9 cellular contexts compared by ENCODE assay signal in the genomic region with DNA sequence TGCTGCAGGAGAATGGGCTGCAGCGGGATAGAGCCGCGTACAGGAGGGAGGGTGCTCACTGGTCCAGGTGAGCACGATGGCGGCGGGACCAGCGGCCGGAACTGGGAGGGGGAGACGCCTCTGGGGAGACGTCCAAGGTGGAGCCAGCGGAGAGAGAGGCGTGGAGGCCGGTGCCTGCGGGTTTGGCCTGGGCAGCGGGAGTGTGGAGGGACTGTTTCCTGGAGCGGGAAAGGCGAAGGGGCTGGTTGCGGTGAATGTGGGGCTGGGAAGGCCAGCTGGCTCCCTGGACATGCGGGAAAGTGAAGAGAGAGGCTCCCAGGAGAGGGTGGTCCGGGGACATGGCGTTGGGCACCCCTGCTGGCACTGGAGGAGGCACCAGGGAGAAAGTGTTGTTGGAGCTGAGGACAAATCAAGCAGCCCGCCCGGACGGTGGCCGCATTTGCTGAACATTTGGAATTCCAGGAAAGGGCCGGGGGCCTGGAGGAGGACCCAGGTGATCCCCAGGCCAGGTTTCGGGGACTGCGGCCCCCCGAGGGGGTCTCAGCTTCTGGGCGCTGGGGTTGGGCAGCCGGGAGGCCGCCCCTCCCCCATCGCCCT. TPM values are rescaled to one million over a fixed set of nuclear protein-coding genes. Genes with fewer than 3 reads are reported as not detected.
DNase-seq lines count a peak whose midpoint lies in the region; ATAC-seq and TF ChIP-seq lines count a peak whose summit lies in the region.
"Had no signal": no experiment of that assay in that cellular context is flagged by ENCODE, and none has a peak within 500 bp of the region (broad histone marks: within the 10 kb centered on the region; RNA-seq: fewer than 3 reads in every experiment).

No MANE protein-coding gene starts in this region.

- peak; percentile 64 for DNase-seq in HuH-7.5 (ENCODE audit: low spot score)
- no peak for DNase-seq in dorsolateral prefrontal cortex
- DNase-seq in NCI-H1930 (lab: John Stamatoyannopoulos, UW) = no peak
- DNase-seq in A172 (ENCODE audit: low spot score) = no peak
- DNase-seq: activated T-cell treated with anti-CD3 and anti-CD28 coated beads, Interleukin-2, amount 50 U/mL, for 4 hours had no signal

- no peak overlapping the region for H3K27ac ChIP-seq in BLaER1
- no peak overlapping the region for H3K27ac ChIP-seq in dorsolateral prefrontal cortex
- no peak overlapping the region for H3K27ac ChIP-seq in neural cell (ENCODE audit: low read length)

- H3K4me1 ChIP-seq in BLaER1 = peaks cover 5% of the 10 kb centered on the region; the same call in 1 of the 2 replicates

- no peak for TF ChIP-seq RAD21 in neural cell (conservative IDR thresholded peaks at IDR 0.05)

- H3K9me2 ChIP-seq in neural cell (ENCODE audit: insufficient read depth, low read length) = no peaks in the 10 kb centered on the region

- H3F3A ChIP-seq in neural cell (ENCODE audit: insufficient read depth, low read length, poor library complexity, severe bottlenecking) = no peaks in the 10 kb centered on the region

- H3K36me3 ChIP-seq in BLaER1 = no peaks in the 10 kb centered on the region
- no peaks in the 10 kb centered on the region for H3K36me3 ChIP-seq in neural cell (ENCODE audit: insufficient read depth, low read length)

- H3K4me3 ChIP-seq in BLaER1 (no peak overlapping the region), dorsolateral prefrontal cortex (peak overlapping the region in 51 of 59 donors; percentile 11 to 61 (median 34)), neural cell (ENCODE audit: low read length) (peak overlapping the region; percentile 51)

- H3K9me3 ChIP-seq in BLaER1 = no peaks in the 10 kb centered on the region
- H3K9me3 ChIP-seq in neural cell (ENCODE audit: low read length) = no peaks in the 10 kb centered on the region

- TF ChIP-seq CTCF in dorsolateral prefrontal cortex (IDR thresholded peaks at IDR 0.05 in 54 of 56, conservative IDR thresholded peaks at IDR 0.05 in 2 of 56; ENCODE audit: low read depth in 1 of 56, partially characterized antibody in 56 of 56) (no peak), neural cell (IDR thresholded peaks at IDR 0.05; ENCODE audit: poor library complexity, severe bottlenecking) (no peak)

- no peaks in the 10 kb centered on the region for H3K79me2 ChIP-seq in neural cell (replicated peaks; ENCODE audit: insufficient read depth, low read length)

- TF ChIP-seq EP300 in neural cell (conservative IDR thresholded peaks at IDR 0.05; ENCODE audit: poor library complexity, severe bottlenecking) = no peak

- H3K27me3 ChIP-seq in BLaER1 (peaks cover 58% of the 10 kb centered on the region), dorsolateral prefrontal cortex (peaks cover 0 to 54% (median 22%) of the 10 kb centered on the region in 45 donors), neural cell (ENCODE audit: insufficient read depth, low read depth, low read length) (peaks cover 15% of the 10 kb centered on the region)

- intact Hi-C loops in dorsolateral prefrontal cortex (cut with DNase I) = no loop called here

- H3K4me2 ChIP-seq in BLaER1 (peak overlapping the region; percentile 55), neural cell (ENCODE audit: low read length) (no peak overlapping the region)

- H2AFZ ChIP-seq in neural cell (ENCODE audit: low read depth, low read length) = no peak overlapping the region

- H4K20me1 ChIP-seq in BLaER1 (peaks cover 29% of the 10 kb centered on the region; the same call in 1 of the 2 replicates), neural cell (ENCODE audit: insufficient read depth) (no peaks in the 10 kb centered on the region)

- H3K9ac ChIP-seq in BLaER1 (no peak overlapping the region), neural cell (ENCODE audit: low read length) (peak overlapping the region; percentile 42)

- no peak for ATAC-seq in HG02610 (IDR thresholded peaks at IDR 0.05; ENCODE audit: unreplicated experiment)
- ATAC-seq in HG03565 (IDR thresholded peaks at IDR 0.05; ENCODE audit: unreplicated experiment) = no peak

TF ChIP-seq in neural cell, 6 proteins besides CTCF, POLR2A, EP300 and RAD21:
- TF ChIP-seq, protein P1, sequence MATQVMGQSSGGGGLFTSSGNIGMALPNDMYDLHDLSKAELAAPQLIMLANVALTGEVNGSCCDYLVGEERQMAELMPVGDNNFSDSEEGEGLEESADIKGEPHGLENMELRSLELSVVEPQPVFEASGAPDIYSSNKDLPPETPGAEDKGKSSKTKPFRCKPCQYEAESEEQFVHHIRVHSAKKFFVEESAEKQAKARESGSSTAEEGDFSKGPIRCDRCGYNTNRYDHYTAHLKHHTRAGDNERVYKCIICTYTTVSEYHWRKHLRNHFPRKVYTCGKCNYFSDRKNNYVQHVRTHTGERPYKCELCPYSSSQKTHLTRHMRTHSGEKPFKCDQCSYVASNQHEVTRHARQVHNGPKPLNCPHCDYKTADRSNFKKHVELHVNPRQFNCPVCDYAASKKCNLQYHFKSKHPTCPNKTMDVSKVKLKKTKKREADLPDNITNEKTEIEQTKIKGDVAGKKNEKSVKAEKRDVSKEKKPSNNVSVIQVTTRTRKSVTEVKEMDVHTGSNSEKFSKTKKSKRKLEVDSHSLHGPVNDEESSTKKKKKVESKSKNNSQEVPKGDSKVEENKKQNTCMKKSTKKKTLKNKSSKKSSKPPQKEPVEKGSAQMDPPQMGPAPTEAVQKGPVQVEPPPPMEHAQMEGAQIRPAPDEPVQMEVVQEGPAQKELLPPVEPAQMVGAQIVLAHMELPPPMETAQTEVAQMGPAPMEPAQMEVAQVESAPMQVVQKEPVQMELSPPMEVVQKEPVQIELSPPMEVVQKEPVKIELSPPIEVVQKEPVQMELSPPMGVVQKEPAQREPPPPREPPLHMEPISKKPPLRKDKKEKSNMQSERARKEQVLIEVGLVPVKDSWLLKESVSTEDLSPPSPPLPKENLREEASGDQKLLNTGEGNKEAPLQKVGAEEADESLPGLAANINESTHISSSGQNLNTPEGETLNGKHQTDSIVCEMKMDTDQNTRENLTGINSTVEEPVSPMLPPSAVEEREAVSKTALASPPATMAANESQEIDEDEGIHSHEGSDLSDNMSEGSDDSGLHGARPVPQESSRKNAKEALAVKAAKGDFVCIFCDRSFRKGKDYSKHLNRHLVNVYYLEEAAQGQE (IDR thresholded peaks at IDR 0.05; ENCODE audit: borderline replicate concordance) = no peak
- no peak for TF ChIP-seq MXI1 (conservative IDR thresholded peaks at IDR 0.05; ENCODE audit: poor library complexity, severe bottlenecking)
- no peak for TF ChIP-seq SMC3 (conservative IDR thresholded peaks at IDR 0.05; ENCODE audit: poor library complexity)
- TF ChIP-seq EZH2 (IDR thresholded peaks at IDR 0.05; ENCODE audit: borderline replicate concordance, insufficient read depth, low read length, poor library complexity, severe bottlenecking) = no peak
- no peak for TF ChIP-seq TAF1 (IDR thresholded peaks at IDR 0.05; ENCODE audit: low read depth)
- TF ChIP-seq POLR2AphosphoS5 (IDR thresholded peaks at IDR 0.05) = no peak

RNA-seq across cellular contexts. Expression of a gene that starts 34.3 kb away (rescaled TPM):
- not detected for total RNA-seq in dorsolateral prefrontal cortex
- polyA plus RNA-seq in neural cell = not detected in 2 replicates
- not detected in 2 replicates for polyA minus RNA-seq in neural cell
- total RNA-seq in A172 (2014; rRNA removed; shearing (Covaris generic)) = not detected in 2 replicates
- total RNA-seq: activated T-cell treated with anti-CD3 and anti-CD28 coated beads, Interleukin-2, amount 50 U/mL, for 4 hours had no signal
